ENCODE assay signal across 20 cellular contexts in the genomic region with DNA sequence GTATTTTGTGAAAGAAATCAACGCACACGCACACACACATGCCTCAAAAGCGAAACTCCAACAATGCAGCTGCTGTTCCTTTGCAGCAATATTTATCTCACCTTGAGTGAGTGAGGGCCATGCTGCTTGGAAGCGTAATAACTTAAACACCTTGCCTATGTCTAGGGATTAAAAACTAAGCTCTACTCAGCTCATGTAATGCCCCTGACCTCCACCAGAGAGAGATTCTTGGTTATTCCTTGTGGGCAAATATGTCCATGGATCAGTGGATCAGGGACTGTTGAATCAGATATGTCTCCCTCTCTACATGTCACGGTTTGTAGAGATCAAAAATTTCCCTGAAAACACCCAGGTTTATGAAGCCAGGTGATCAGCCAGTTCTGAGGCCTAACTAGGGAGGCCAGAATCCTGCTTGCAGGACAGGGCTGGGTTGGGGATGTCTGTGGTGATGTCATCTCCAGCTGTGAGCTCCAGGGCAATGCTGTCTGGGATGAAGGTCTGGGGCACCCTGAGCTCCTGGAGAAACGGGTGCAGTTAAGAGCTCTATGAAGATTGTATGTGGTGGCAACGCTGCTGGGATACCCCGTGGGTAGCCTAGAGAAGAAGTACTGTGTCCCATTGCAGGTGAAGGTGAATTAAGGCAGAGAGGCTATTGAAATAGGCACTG.
DNase-seq lines count a peak whose midpoint lies in the region; ATAC-seq and TF ChIP-seq lines count a peak whose summit lies in the region.
"Had no signal": no experiment of that assay in that cellular context is flagged by ENCODE, and none has a peak within 500 bp of the region (broad histone marks: within the 10 kb centered on the region; RNA-seq: fewer than 3 reads in every experiment).

No MANE protein-coding gene starts in this region.

- no peaks in the 10 kb centered on the region for H3F3A ChIP-seq in smooth muscle cell (ENCODE audit: low read depth)

- H3K18ac ChIP-seq in IMR-90 (ENCODE audit: low read depth, low read length), result no peak overlapping the region

- no peak overlapping the region for H2BK15ac ChIP-seq in IMR-90 (ENCODE audit: low read depth, low read length)

- no peak overlapping the region for H4K91ac ChIP-seq in IMR-90 (ENCODE audit: insufficient read depth, low read depth, low read length)

- H4K5ac ChIP-seq in IMR-90 (ENCODE audit: low read depth, low read length), result no peak overlapping the region

- H3K4me3 ChIP-seq in IMR-90 (ENCODE audit: insufficient read depth, low read depth, low read length) (no peak overlapping the region), choroid plexus epithelial cell (ENCODE audit: low read depth, low read length) (no peak overlapping the region), smooth muscle cell (no peak overlapping the region)
- H3K4me3 ChIP-seq: GM23338, lung, tibial nerve had no signal

- no peak overlapping the region for H3K9ac ChIP-seq in IMR-90 (ENCODE audit: low read depth, low read length)
- H3K9ac ChIP-seq in smooth muscle cell (ENCODE audit: low read depth), result no peak overlapping the region

- peaks cover 2% of the 10 kb centered on the region for H3K36me3 ChIP-seq in IMR-90 (ENCODE audit: control insufficient read depth, insufficient read depth, low read length)
- no peaks in the 10 kb centered on the region for H3K36me3 ChIP-seq in smooth muscle cell (ENCODE audit: low read depth)
- H3K36me3 ChIP-seq: tibial nerve had no signal

- H3K4me3 Mint-ChIP-seq in osteocyte (ENCODE audit: unreplicated experiment), result no peak overlapping the region
- H3K4me3 Mint-ChIP-seq: activated CD8-positive, alpha-beta T cell treated with anti-CD3 and anti-CD28 coated beads for 36 hours; CD4-positive, CD25-positive, alpha-beta regulatory T cell; effector memory CD8-positive, alpha-beta T cell; GM23338 had no signal

- no peak overlapping the region for H3K56ac ChIP-seq in IMR-90 (ENCODE audit: extremely low read depth, insufficient read depth, low read length)

- no peak overlapping the region for H2BK5ac ChIP-seq in IMR-90 (ENCODE audit: low read depth, low read length, poor library complexity, severe bottlenecking)

- H2AFZ ChIP-seq in IMR-90 (replicated peaks; ENCODE audit: low read length, poor library complexity) (no peak overlapping the region), smooth muscle cell (ENCODE audit: low read depth) (no peak overlapping the region)
- H2AFZ ChIP-seq: GM23338 had no signal

- no peak overlapping the region for H2BK120ac ChIP-seq in IMR-90 (ENCODE audit: low read depth, low read length)

- DNase-seq in G401 (ENCODE audit: low spot score) (peak; percentile 13), IMR-90 (no peak), choroid plexus epithelial cell (ENCODE audit: low read depth) (no peak), osteocyte (ENCODE audit: extremely low spot score, unreplicated experiment) (peak; percentile 54), smooth muscle cell (lab: John Stamatoyannopoulos, UW; ENCODE audit: unreplicated experiment) (no peak), cerebellar nuclear complex (lab: John Stamatoyannopoulos, UW) (no peak)
- DNase-seq: activated CD8-positive, alpha-beta T cell treated with anti-CD3 and anti-CD28 coated beads for 36 hours; activated gamma-delta T cell; CD4-positive, CD25-positive, alpha-beta regulatory T cell; effector memory CD8-positive, alpha-beta T cell; NCI-H1092 treated with DMSO at 0.1 percent for 48 hours; NCI-H2029; NCI-H774; SHP77 had no signal

- no peak overlapping the region for H3K4ac ChIP-seq in IMR-90 (ENCODE audit: low read depth, low read length)

- no peak for TF ChIP-seq RAD21 in IMR-90 (IDR thresholded peaks at IDR 0.05; ENCODE audit: low read length)

- H3K9me3 Mint-ChIP-seq in osteocyte (ENCODE audit: unreplicated experiment), result no peaks in the 10 kb centered on the region
- H3K9me3 Mint-ChIP-seq: activated CD8-positive, alpha-beta T cell treated with anti-CD3 and anti-CD28 coated beads for 36 hours; CD4-positive, CD25-positive, alpha-beta regulatory T cell; effector memory CD8-positive, alpha-beta T cell; GM23338 had no signal

- 100% methylated on average over 1 of the region's 8 CpGs; no CpG with 5 or more reads in 1 of the 2 experiments for WGBS in IMR-90 (ENCODE audit: extremely low coverage in 2 of 2, insufficient read length in 1 of 2), 2 experiments
- WGBS in smooth muscle cell (ENCODE audit: low lambda C conversion rate), result 77% methylated on average over 8 of the region's 8 CpGs

- no peaks in the 10 kb centered on the region for H3K27me3 ChIP-seq in IMR-90 (ENCODE audit: control insufficient read depth, insufficient read depth, low read length)
- no peaks in the 10 kb centered on the region for H3K27me3 ChIP-seq in smooth muscle cell (ENCODE audit: low read depth)
- H3K27me3 ChIP-seq: tibial nerve had no signal

- H3K4me1 Mint-ChIP-seq in osteocyte (ENCODE audit: unreplicated experiment), result no peaks in the 10 kb centered on the region
- H3K4me1 Mint-ChIP-seq: CD4-positive, CD25-positive, alpha-beta regulatory T cell had no signal

- H3K4me1 ChIP-seq in IMR-90 (ENCODE audit: control insufficient read depth, insufficient read depth, low read length) (peaks cover 5% of the 10 kb centered on the region; the same call in 1 of the 2 replicates), smooth muscle cell (ENCODE audit: low read depth) (no peaks in the 10 kb centered on the region)
- H3K4me1 ChIP-seq: tibial nerve had no signal

- POLR2A ChIA-PET in IMR-90 (lab: Charles Lee; ENCODE audit: unreplicated experiment), result no interaction called here

- ATAC-seq in IMR-90 (ENCODE audit: low read depth) (0 out of 2 replicates have a peak, but pooled peaks have one; percentile 27), GM21786 (IDR thresholded peaks at IDR 0.05; ENCODE audit: unreplicated experiment) (no peak), GM18511 (IDR thresholded peaks at IDR 0.05; ENCODE audit: unreplicated experiment) (no peak)
- ATAC-seq: activated CD4-positive, CD25-positive, alpha-beta regulatory T cell treated with anti-CD3 and anti-CD28 coated beads, Interleukin-2, amount 50 U/mL, for 24 hours; activated CD8-positive, alpha-beta T cell treated with anti-CD3 and anti-CD28 coated beads for 36 hours; effector memory CD8-positive, alpha-beta T cell; GM23338 had no signal

- TF ChIP-seq POLR2A in IMR-90 (IDR thresholded peaks at IDR 0.05; ENCODE audit: low read depth, low read length), result no peak

- H3K27ac ChIP-seq in IMR-90 (ENCODE audit: insufficient read depth, low read length), result no peak overlapping the region
- no peak overlapping the region for H3K27ac ChIP-seq in smooth muscle cell (ENCODE audit: low read depth)
- H3K27ac ChIP-seq: tibial nerve had no signal

- H3K14ac ChIP-seq in IMR-90 (replicated peaks; ENCODE audit: low read depth, low read length), result no peak overlapping the region

- no peaks in the 10 kb centered on the region for H3K9me3 ChIP-seq in IMR-90 (ENCODE audit: control insufficient read depth, insufficient read depth, low read length)
- no peaks in the 10 kb centered on the region for H3K9me3 ChIP-seq in smooth muscle cell (replicated peaks; ENCODE audit: low read depth)
- H3K9me3 ChIP-seq: tibial nerve had no signal

- TF ChIP-seq CTCF in IMR-90 (conservative IDR thresholded peaks at IDR 0.05; ENCODE audit: low read depth, low read length) (0 out of 2 replicates have a peak, but pooled peaks have one; percentile 6), choroid plexus epithelial cell (conservative IDR thresholded peaks at IDR 0.05; ENCODE audit: low read depth, low read length) (peak; percentile 3), osteocyte (IDR thresholded peaks at IDR 0.05) (no peak), smooth muscle cell (IDR thresholded peaks at IDR 0.05; ENCODE audit: borderline replicate concordance, insufficient read depth, poor library complexity, severe bottlenecking) (no peak)

- H3K9me1 ChIP-seq in IMR-90 (ENCODE audit: insufficient read depth, low read length), result peaks cover 6% of the 10 kb centered on the region; the same call in 1 of the 2 replicates

- no peak overlapping the region for H3K27ac Mint-ChIP-seq in osteocyte (ENCODE audit: unreplicated experiment)
- H3K27ac Mint-ChIP-seq: activated CD8-positive, alpha-beta T cell treated with anti-CD3 and anti-CD28 coated beads for 36 hours; CD4-positive, CD25-positive, alpha-beta regulatory T cell; effector memory CD8-positive, alpha-beta T cell; GM23338 had no signal

- H2BK20ac ChIP-seq in IMR-90 (ENCODE audit: low read depth, low read length), result no peak overlapping the region

- CTCF ChIA-PET in IMR-90 (lab: Yijun Ruan, JAX), result no interaction called here

- H3K27me3 Mint-ChIP-seq in osteocyte (ENCODE audit: unreplicated experiment), result no peaks in the 10 kb centered on the region

- H3K23ac ChIP-seq in IMR-90 (ENCODE audit: low read depth, low read length), result no peak overlapping the region

- H3K36me3 Mint-ChIP-seq in osteocyte (ENCODE audit: unreplicated experiment), result no peaks in the 10 kb centered on the region
- H3K36me3 Mint-ChIP-seq: CD4-positive, CD25-positive, alpha-beta regulatory T cell had no signal

- H2AK5ac ChIP-seq in IMR-90 (ENCODE audit: low read depth, low read length), result no peak overlapping the region

- peak overlapping the region; percentile 15 for H2AK9ac ChIP-seq in IMR-90 (replicated peaks; ENCODE audit: low read depth, low read length, poor library complexity)

- no TSS peak for BruUV-seq in IMR-90 (replicated peaks; lab: Mats Ljungman, UMichigan)

- H4K8ac ChIP-seq in IMR-90 (ENCODE audit: low read depth in 2 of 2, low read length in 2 of 2), result no peak overlapping the region

- peaks cover 4 to 13% of the 10 kb centered on the region in 2 experiments; a peak in 3 of 4 replicates for H3K79me1 ChIP-seq in IMR-90 (ENCODE audit: low read depth in 1 of 2, low read length in 2 of 2)

- in situ Hi-C loops in G401 (cut with HindIII; ENCODE audit: low sequenced_read_pairs), result no loop called here
- in situ Hi-C loops in IMR-90 (cut with MboI; ENCODE audit: low sequenced_read_pairs), result no loop called here

- H4K20me1 ChIP-seq in IMR-90 (ENCODE audit: insufficient read depth, low read length) (peaks cover 9% of the 10 kb centered on the region; the same call in 1 of the 2 replicates), smooth muscle cell (ENCODE audit: low read depth) (no peaks in the 10 kb centered on the region)

- H3K4me2 ChIP-seq in IMR-90 (ENCODE audit: low read depth, low read length) (no peak overlapping the region), smooth muscle cell (no peak overlapping the region)
- H3K4me2 ChIP-seq: GM23338 had no signal

- dilution Hi-C loops in IMR-90 (cut with HindIII; ENCODE audit: low sequenced_read_pairs, unreplicated experiment), result no loop called here

- H3K79me2 ChIP-seq in smooth muscle cell (ENCODE audit: low read depth), result no peaks in the 10 kb centered on the region

- intact Hi-C loops in IMR-90 (cut with micrococcal nuclease), result no loop called here

TF ChIP-seq in IMR-90, 13 proteins besides CTCF, POLR2A, EP300 and RAD21 (continues in another document):
- TF ChIP-seq, protein P1, sequence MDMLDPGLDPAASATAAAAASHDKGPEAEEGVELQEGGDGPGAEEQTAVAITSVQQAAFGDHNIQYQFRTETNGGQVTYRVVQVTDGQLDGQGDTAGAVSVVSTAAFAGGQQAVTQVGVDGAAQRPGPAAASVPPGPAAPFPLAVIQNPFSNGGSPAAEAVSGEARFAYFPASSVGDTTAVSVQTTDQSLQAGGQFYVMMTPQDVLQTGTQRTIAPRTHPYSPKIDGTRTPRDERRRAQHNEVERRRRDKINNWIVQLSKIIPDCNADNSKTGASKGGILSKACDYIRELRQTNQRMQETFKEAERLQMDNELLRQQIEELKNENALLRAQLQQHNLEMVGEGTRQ (IDR thresholded peaks at IDR 0.05; ENCODE audit: low read depth, low read length), result no peak

Comparison
In these comparisons a context has a peak if more than half of its experiments do, and no peak if none do; other contexts are left out.
1. DNase-seq: peak in G401 (single experiment) and osteocyte (single experiment); none in IMR-90 (single experiment), choroid plexus epithelial cell (single experiment), smooth muscle cell (single experiment) and cerebellar nuclear complex (0 of 2).
2. CTCF ChIP-seq: peak in IMR-90 (single experiment) and choroid plexus epithelial cell (single experiment); none in osteocyte (single experiment) and smooth muscle cell (single experiment).